ENCODE assay signal across 24 cellular contexts in the genomic region with DNA sequence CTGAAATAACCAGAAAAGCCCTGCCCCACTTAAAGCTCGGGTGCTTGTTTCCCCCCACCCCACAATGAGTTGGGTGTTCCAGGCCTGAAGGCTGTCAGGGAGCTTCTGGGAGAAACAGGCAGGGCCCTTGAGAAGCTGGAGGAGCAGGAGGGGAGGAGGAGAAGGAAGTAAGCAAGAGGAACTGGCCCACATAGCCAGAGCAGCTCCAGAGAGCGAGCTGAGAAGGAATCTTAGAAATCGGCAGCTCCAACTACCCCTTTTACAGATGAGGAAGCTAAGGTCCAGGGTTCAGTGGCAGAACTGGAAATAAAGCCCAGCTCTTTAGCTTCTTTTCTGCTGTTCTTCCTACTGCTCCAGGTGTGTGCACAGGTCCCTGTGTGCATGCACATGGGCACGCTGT. TPM values are rescaled to one million over a fixed set of nuclear protein-coding genes. Genes with fewer than 3 reads are reported as not detected.
"Had no signal": no experiment of that assay in that cellular context is flagged by ENCODE, and none has a peak within 500 bp of the region (broad histone marks: within the 10 kb centered on the region; RNA-seq: fewer than 3 reads in every experiment).

No MANE protein-coding gene starts in this region.

- H3K9me3 ChIP-seq: ascending aorta, breast epithelium, mucosa of descending colon, tibial artery, vagina had no signal

- H3K9me3 Mint-ChIP-seq: activated naive CD8-positive, alpha-beta T cell treated with anti-CD3 and anti-CD28 coated beads, Interleukin-2, amount 50 U/mL, for 24 hours had no signal

- H3K4me1 ChIP-seq: breast epithelium, vagina had no signal

- FAIRE-seq: endometrium, keratinocyte had no signal

- H3K4me2 ChIP-seq: hepatocyte had no signal

- H3K27me3 ChIP-seq: ascending aorta, breast epithelium, hepatocyte, tibial artery, vagina had no signal

- H3K9ac ChIP-seq: parathyroid adenoma had no signal

- H3K36me3 Mint-ChIP-seq: memory B cell; stimulated activated naive B cell treated with anti-CD40 and anti-IgM and Interleukin-4, amounts not matched to agents 10 μg/mL and 1 μg/mL and 100 μg/mL, for 72 hours had no signal

- H3K4me1 Mint-ChIP-seq: activated naive CD8-positive, alpha-beta T cell treated with anti-CD3 and anti-CD28 coated beads, Interleukin-2, amount 50 U/mL, for 24 hours; memory B cell; naive thymus-derived CD4-positive, alpha-beta T cell had no signal

- H2AFZ ChIP-seq: hepatocyte, parathyroid adenoma had no signal

- ATAC-seq: activated naive CD8-positive, alpha-beta T cell treated with anti-CD3 and anti-CD28 coated beads, Interleukin-2, amount 50 U/mL, for 24 hours; esophagus mucosa; left ventricle myocardium superior; mucosa of descending colon; naive thymus-derived CD4-positive, alpha-beta T cell; stimulated activated naive B cell treated with anti-CD40 and anti-IgM and Interleukin-4, amounts not matched to agents 10 μg/mL and 1 μg/mL and 100 μg/mL, for 72 hours had no signal

- H3K36me3 ChIP-seq: ascending aorta, breast epithelium, tibial artery, vagina had no signal

- H3K4me3 Mint-ChIP-seq: activated naive CD4-positive, alpha-beta T cell treated with anti-CD3 and anti-CD28 coated beads for 36 hours; activated naive CD8-positive, alpha-beta T cell treated with anti-CD3 and anti-CD28 coated beads, Interleukin-2, amount 50 U/mL, for 24 hours; memory B cell; naive thymus-derived CD4-positive, alpha-beta T cell; stimulated activated naive B cell treated with anti-CD40 and anti-IgM and Interleukin-4, amounts not matched to agents 10 μg/mL and 1 μg/mL and 100 μg/mL, for 72 hours had no signal

- H3K27ac ChIP-seq: ascending aorta, breast epithelium, dorsolateral prefrontal cortex, hepatocyte, parathyroid adenoma, tibial artery, vagina had no signal

- H3K27ac Mint-ChIP-seq: activated naive CD4-positive, alpha-beta T cell treated with anti-CD3 and anti-CD28 coated beads for 36 hours; activated naive CD8-positive, alpha-beta T cell treated with anti-CD3 and anti-CD28 coated beads, Interleukin-2, amount 50 U/mL, for 24 hours; memory B cell; naive thymus-derived CD4-positive, alpha-beta T cell; stimulated activated naive B cell treated with anti-CD40 and anti-IgM and Interleukin-4, amounts not matched to agents 10 μg/mL and 1 μg/mL and 100 μg/mL, for 72 hours had no signal

- H3K4me3 ChIP-seq: ascending aorta, breast epithelium, dorsolateral prefrontal cortex, hepatocyte, mucosa of descending colon, tibial artery, vagina had no signal

- DNase-seq: activated CD4-positive, alpha-beta T cell treated with anti-CD3 and anti-CD28 coated beads, Interleukin-2, amount 50 U/mL, for 4 hours; activated CD4-positive, CD25-positive, alpha-beta regulatory T cell treated with anti-CD3 and anti-CD28 coated beads, Interleukin-2, amount 50 U/mL, for 72 hours; activated naive CD4-positive, alpha-beta T cell treated with anti-CD3 and anti-CD28 coated beads for 36 hours; activated naive CD8-positive, alpha-beta T cell treated with anti-CD3 and anti-CD28 coated beads, Interleukin-2, amount 50 U/mL, for 24 hours; activated T-cell treated with anti-CD3 and anti-CD28 coated beads for 4 hours; left ventricle myocardium superior; mucosa of descending colon; naive thymus-derived CD4-positive, alpha-beta T cell; stimulated activated CD4-positive, alpha-beta T cell treated with anti-CD3 and anti-CD28 coated beads, Interleukin-15, amount 100 ng/mL, for 24 hours; stimulated activated CD4-positive, alpha-beta T cell treated with anti-CD3 and anti-CD28 coated beads, Interleukin-4, amount 100 ng/mL, for 1 hour; stimulated activated naive B cell treated with anti-CD40 and anti-IgM and Interleukin-4, amounts not matched to agents 10 μg/mL and 1 μg/mL and 100 μg/mL, for 72 hours had no signal

RNA-seq across cellular contexts. Expression of a gene that starts 12.7 kb away (rescaled TPM):
- total RNA-seq: activated naive CD4-positive, alpha-beta T cell treated with anti-CD3 and anti-CD28 coated beads for 36 hours; naive thymus-derived CD4-positive, alpha-beta T cell had no signal
- polyA plus RNA-seq: keratinocyte; naive thymus-derived CD4-positive, alpha-beta T cell had no signal

RNA-seq across cellular contexts. Expression of a gene that starts 38.7 kb away (rescaled TPM):
- total RNA-seq: activated naive CD4-positive, alpha-beta T cell treated with anti-CD3 and anti-CD28 coated beads for 36 hours; ascending aorta; breast epithelium; esophagus mucosa; glomerular endothelial cell; hepatocyte; left ventricle myocardium superior; naive thymus-derived CD4-positive, alpha-beta T cell; renal cortical epithelial cell; vagina had no signal
- polyA plus RNA-seq: hepatocyte; keratinocyte; naive thymus-derived CD4-positive, alpha-beta T cell had no signal
